In the genomic region with DNA sequence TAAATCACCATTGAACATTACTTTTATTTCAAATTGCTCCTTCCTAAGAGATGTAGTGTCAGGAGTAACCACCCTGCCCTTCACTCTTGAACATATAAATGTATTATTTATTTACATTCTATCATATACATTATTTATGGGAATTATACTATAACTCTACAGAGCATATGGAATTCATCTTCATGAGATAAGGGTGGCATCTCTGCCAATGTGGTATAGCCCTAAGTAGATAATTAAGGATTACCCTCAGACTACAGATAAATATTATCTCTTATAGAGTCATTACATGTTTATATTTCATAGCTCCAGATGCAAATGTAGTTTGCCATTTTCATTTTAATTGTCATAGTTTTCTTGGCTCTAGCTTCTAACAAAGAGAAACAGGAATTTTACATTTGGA, we compare ENCODE assay signal across 25 cellular contexts. TPM values are rescaled to one million over a fixed set of nuclear protein-coding genes. Genes with fewer than 3 reads are reported as not detected.
A peak's percentile ranks its signal among the peaks of the same experiment; 100 is the strongest.
DNase-seq lines count a peak whose midpoint lies in the region; ATAC-seq, FAIRE-seq and TF ChIP-seq lines count a peak whose summit lies in the region.
"Had no signal": no experiment of that assay in that cellular context is flagged by ENCODE, and none has a peak within 500 bp of the region (broad histone marks: within the 10 kb centered on the region; RNA-seq: fewer than 3 reads in every experiment).

No MANE protein-coding gene starts in this region.

- POLR2A ChIA-PET in A673 (lab: Charles Lee; ENCODE audit: low non-redundant PET): no interaction called here

- H3K27me3 ChIP-seq in cardiac muscle cell (no peaks in the 10 kb centered on the region), heart right ventricle (no peaks in the 10 kb centered on the region), vagina (no peaks in the 10 kb centered on the region), A673 (replicated peaks; ENCODE audit: insufficient read depth, low read depth, low read length, poor library complexity) (no peaks in the 10 kb centered on the region)
- H3K27me3 ChIP-seq: BE2C had no signal

- H3K4me3 ChIP-seq in cardiac muscle cell: no peak overlapping the region
- H3K4me3 ChIP-seq in heart right ventricle: no peak overlapping the region
- no peak overlapping the region for H3K4me3 ChIP-seq in vagina
- no peak overlapping the region for H3K4me3 ChIP-seq in A673 (ENCODE audit: low read depth, low read length, poor library complexity, severe bottlenecking)
- H3K4me3 ChIP-seq: BLaER1 treated with 17β-estradiol and CSF1 and Interleukin-3, amounts not matched to agents 10 nM and 100 nM; HAP-1 had no signal

- intact Hi-C loops in heart right ventricle (cut with DNase I) (no loop called here), vagina (cut with DNase I) (no loop called here), A673 (cut with micrococcal nuclease; ENCODE audit: unreplicated experiment) (no loop called here)

- H3K4me3 Mint-ChIP-seq in mesothelial cell of epicardium: no peak overlapping the region
- H3K4me3 Mint-ChIP-seq in stimulated activated memory B cell treated with anti-CD40 and anti-IgM and Interleukin-4, amounts not matched to agents 10 μg/mL and 1 μg/mL and 100 μg/mL, for 72 hours: no peak overlapping the region
- H3K4me3 Mint-ChIP-seq: CD14-positive monocyte; CD4-positive, alpha-beta memory T cell had no signal

- FAIRE-seq in endometrium (lab: Jason Lieb, UNC): peak; percentile 43
- FAIRE-seq: A204.1, GM12892, H54 had no signal

- H3K36me3 Mint-ChIP-seq in mesothelial cell of epicardium: peaks cover 15% of the 10 kb centered on the region
- no peaks in the 10 kb centered on the region for H3K36me3 Mint-ChIP-seq in stimulated activated memory B cell treated with anti-CD40 and anti-IgM and Interleukin-4, amounts not matched to agents 10 μg/mL and 1 μg/mL and 100 μg/mL, for 72 hours
- H3K36me3 Mint-ChIP-seq: CD4-positive, alpha-beta memory T cell had no signal

- no peaks in the 10 kb centered on the region for H3K9me3 ChIP-seq in cardiac muscle cell (ENCODE audit: low read depth)
- H3K9me3 ChIP-seq in heart right ventricle: no peaks in the 10 kb centered on the region
- H3K9me3 ChIP-seq in vagina: no peaks in the 10 kb centered on the region
- no peaks in the 10 kb centered on the region for H3K9me3 ChIP-seq in A673 (ENCODE audit: low read depth, low read length, poor library complexity, severe bottlenecking)
- H3K9me3 ChIP-seq: BE2C; BLaER1 treated with 17β-estradiol and CSF1 and Interleukin-3, amounts not matched to agents 10 nM and 100 nM; HAP-1 had no signal

- H3K27me3 Mint-ChIP-seq in mesothelial cell of epicardium (ENCODE audit: low read depth): no peaks in the 10 kb centered on the region
- peaks cover 11% of the 10 kb centered on the region for H3K27me3 Mint-ChIP-seq in stimulated activated memory B cell treated with anti-CD40 and anti-IgM and Interleukin-4, amounts not matched to agents 10 μg/mL and 1 μg/mL and 100 μg/mL, for 72 hours

- peaks cover 75% of the 10 kb centered on the region for H3K4me1 Mint-ChIP-seq in mesothelial cell of epicardium
- no peaks in the 10 kb centered on the region for H3K4me1 Mint-ChIP-seq in stimulated activated memory B cell treated with anti-CD40 and anti-IgM and Interleukin-4, amounts not matched to agents 10 μg/mL and 1 μg/mL and 100 μg/mL, for 72 hours
- H3K4me1 Mint-ChIP-seq: CD14-positive monocyte; CD4-positive, alpha-beta memory T cell had no signal

- CTCF ChIA-PET in A673 (lab: Charles Lee): no interaction called here

- no peaks in the 10 kb centered on the region for H3K9me3 Mint-ChIP-seq in mesothelial cell of epicardium
- H3K9me3 Mint-ChIP-seq in stimulated activated memory B cell treated with anti-CD40 and anti-IgM and Interleukin-4, amounts not matched to agents 10 μg/mL and 1 μg/mL and 100 μg/mL, for 72 hours: no peaks in the 10 kb centered on the region
- H3K9me3 Mint-ChIP-seq: CD14-positive monocyte had no signal

- H3K4me1 ChIP-seq in cardiac muscle cell (ENCODE audit: low read depth): peaks cover 30% of the 10 kb centered on the region
- peaks cover 0 to 23% (median 6%) of the 10 kb centered on the region in 9 donors for H3K4me1 ChIP-seq in heart right ventricle
- peaks cover 68% of the 10 kb centered on the region for H3K4me1 ChIP-seq in vagina
- H3K4me1 ChIP-seq in A673 (ENCODE audit: insufficient read depth, low read length, poor library complexity, severe bottlenecking): peaks cover 48% of the 10 kb centered on the region
- H3K4me1 ChIP-seq: BE2C; BLaER1 treated with 17β-estradiol and CSF1 and Interleukin-3, amounts not matched to agents 10 nM and 100 nM had no signal

- ATAC-seq in heart right ventricle: no peak
- no peak for ATAC-seq in stimulated activated memory B cell treated with anti-CD40 and anti-IgM and Interleukin-4, amounts not matched to agents 10 μg/mL and 1 μg/mL and 100 μg/mL, for 72 hours

- H3K27ac ChIP-seq in cardiac muscle cell: peak overlapping the region; percentile 12
- no peak overlapping the region for H3K27ac ChIP-seq in heart right ventricle
- H3K27ac ChIP-seq in vagina: peak overlapping the region; percentile 25
- H3K27ac ChIP-seq in A673 (ENCODE audit: low read depth, low read length, poor library complexity, severe bottlenecking): no peak overlapping the region
- H3K27ac ChIP-seq: 22Rv1; BLaER1 treated with 17β-estradiol and CSF1 and Interleukin-3, amounts not matched to agents 10 nM and 100 nM had no signal

- peak overlapping the region; percentile 91 for H3K27ac Mint-ChIP-seq in mesothelial cell of epicardium
- no peak overlapping the region for H3K27ac Mint-ChIP-seq in stimulated activated memory B cell treated with anti-CD40 and anti-IgM and Interleukin-4, amounts not matched to agents 10 μg/mL and 1 μg/mL and 100 μg/mL, for 72 hours
- H3K27ac Mint-ChIP-seq: CD14-positive monocyte; CD4-positive, alpha-beta memory T cell had no signal

- DNase-seq in cardiac muscle cell (ENCODE audit: low read depth in 1 of 2, low spot score in 1 of 2) (no peak), heart right ventricle (no peak), mesothelial cell of epicardium (ENCODE audit: low spot score in 2 of 2, unreplicated experiment in 2 of 2) (no peak), vagina (ENCODE audit: extremely low spot score in 2 of 2) (no peak), A673 (ENCODE audit: low spot score) (no peak), GF-D8 (lab: John Stamatoyannopoulos, UW) (no peak)
- DNase-seq: ACHN; AML-193; BE2C; Calu3; CD4-positive, alpha-beta memory T cell; COR-L47; DMS53; DMS79 treated with DMSO at 0.1 percent for 48 hours; GOT3 had no signal

- BruUV-seq in A673 (replicated peaks; lab: Mats Ljungman, UMichigan): no TSS peak

- H3K36me3 ChIP-seq in cardiac muscle cell (peaks cover 35% of the 10 kb centered on the region), heart right ventricle (peaks cover 0 to 28% (median 0%) of the 10 kb centered on the region in 9 donors), vagina (no peaks in the 10 kb centered on the region), A673 (ENCODE audit: insufficient read depth, low read length, poor library complexity, severe bottlenecking) (peaks cover 96% of the 10 kb centered on the region)
- H3K36me3 ChIP-seq: BE2C; BLaER1 treated with 17β-estradiol and CSF1 and Interleukin-3, amounts not matched to agents 10 nM and 100 nM had no signal

- no peak for TF ChIP-seq CTCF in cardiac muscle cell (IDR thresholded peaks at IDR 0.05; ENCODE audit: low read depth, low read length)
- no peak for TF ChIP-seq CTCF in heart right ventricle (IDR thresholded peaks at IDR 0.05)
- no peak for TF ChIP-seq CTCF in mesothelial cell of epicardium (IDR thresholded peaks at IDR 0.05; ENCODE audit: unreplicated experiment)
- no peak for TF ChIP-seq CTCF in vagina (IDR thresholded peaks at IDR 0.05)
- no peak for TF ChIP-seq CTCF in A673 (conservative IDR thresholded peaks at IDR 0.05; ENCODE audit: low read depth, low read length)

- TF ChIP-seq POLR2A in vagina (IDR thresholded peaks at IDR 0.05): no peak

RNA-seq across cellular contexts. Expression of a gene that starts 17.3 kb away (rescaled TPM):
- total RNA-seq in cardiac muscle cell (92.6 and 115 TPM in 2 replicates), heart right ventricle (10 to 100 TPM; 24.8 to 63.8 (median 38.6) TPM), mesothelial cell of epicardium (305 to 324 TPM (median 317 TPM) in 3 replicates), vagina (80.5 TPM), A673 (2021) (89.4 and 103 TPM in 2 replicates)
- polyA plus RNA-seq in cardiac muscle cell (121 and 149 TPM in 2 replicates), heart right ventricle (10 to 100 TPM; 28.5 to 44.9 TPM)
- total RNA-seq: CD4-positive, alpha-beta memory T cell; G401 had no signal
- polyA plus RNA-seq: CD4-positive, alpha-beta memory T cell had no signal

Comparison
In these comparisons a context has a peak if more than half of its experiments do, and no peak if none do; other contexts are left out.
1. H3K27ac ChIP-seq: peak in cardiac muscle cell (single experiment) and vagina (single experiment); none in heart right ventricle (0 of 10) and A673 (single experiment).